Comparison of ENCODE assay signal across 17 cellular contexts in the genomic region with DNA sequence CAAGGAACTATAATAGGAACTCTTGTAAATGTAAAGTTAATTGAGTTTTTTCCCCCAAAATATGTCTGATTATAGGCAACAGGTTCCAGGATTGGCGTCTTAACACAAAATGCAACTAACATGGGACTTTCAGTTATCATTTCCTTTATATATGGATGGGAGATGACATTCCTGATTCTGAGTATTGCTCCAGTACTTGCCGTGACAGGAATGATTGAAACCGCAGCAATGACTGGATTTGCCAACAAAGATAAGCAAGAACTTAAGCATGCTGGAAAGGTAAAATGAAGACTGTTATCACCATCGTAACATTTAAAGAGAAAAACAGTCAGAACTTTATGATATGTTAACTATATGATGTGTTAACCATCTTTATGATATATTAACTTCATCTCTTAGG.
DNase-seq lines count a peak whose midpoint lies in the region; ATAC-seq, FAIRE-seq and TF ChIP-seq lines count a peak whose summit lies in the region.
"Had no signal": no experiment of that assay in that cellular context is flagged by ENCODE, and none has a peak within 500 bp of the region (broad histone marks: within the 10 kb centered on the region; RNA-seq: fewer than 3 reads in every experiment).

No MANE protein-coding gene starts in this region.

- no TSS peak for BruUV-seq in K562 (replicated peaks; lab: Mats Ljungman, UMichigan)

- H3K9me1 ChIP-seq in K562 (ENCODE audit: control insufficient read depth, insufficient read depth, low read length) = no peaks in the 10 kb centered on the region

- intact Hi-C loops in K562 (cut with micrococcal nuclease) = no loop called here

- in situ Hi-C loops in K562 (cut with MboI) = no loop called here

- WGBS in K562 (ENCODE audit: insufficient coverage, low coverage, missing lambda C conversion rate) = 0% methylated on average over 4 of the region's 4 CpGs

- CTCF ChIA-PET in K562 (lab: Yijun Ruan, JAX; ENCODE audit: low intra/inter-chr PET ratio) = no interaction called here

- H3K9ac ChIP-seq in K562 (ENCODE audit: insufficient read depth in 1 of 2, low read depth in 2 of 2, low read length in 2 of 2) = no peak overlapping the region
- H3K9ac ChIP-seq: BLaER1 treated with 17β-estradiol and CSF1 and Interleukin-3, amounts not matched to agents 10 nM and 100 nM had no signal

- no peaks in the 10 kb centered on the region for H3K36me3 ChIP-seq in K562 (ENCODE audit: control insufficient read depth, insufficient read depth, low read length)
- H3K36me3 ChIP-seq: BLaER1 treated with 17β-estradiol and CSF1 and Interleukin-3, amounts not matched to agents 10 nM and 100 nM; HAP-1 had no signal

- H3K4me1 ChIP-seq in K562 (replicated peaks in 1 of 2; ENCODE audit: control insufficient read depth in 2 of 2, insufficient read depth in 2 of 2, low read length in 2 of 2) = no peaks in the 10 kb centered on the region
- peaks cover 27% of the 10 kb centered on the region for H3K4me1 ChIP-seq in foreskin keratinocyte
- H3K4me1 ChIP-seq: BLaER1 treated with 17β-estradiol and CSF1 and Interleukin-3, amounts not matched to agents 10 nM and 100 nM had no signal

- no peak for TF ChIP-seq EP300 in K562 (IDR thresholded peaks at IDR 0.05; ENCODE audit: low read length)

- H3K4me2 ChIP-seq in K562 (ENCODE audit: insufficient read depth, low read length) = no peak overlapping the region
- H3K4me2 ChIP-seq: BLaER1 treated with 17β-estradiol and CSF1 and Interleukin-3, amounts not matched to agents 10 nM and 100 nM had no signal

- FAIRE-seq in K562 (lab: Jason Lieb, UNC) = no peak
- FAIRE-seq: GM12878, H1, HepG2 had no signal

- TF ChIP-seq RAD21 in K562 (CRISPR knock-in tag; conservative IDR thresholded peaks at IDR 0.05 in 1 of 2, IDR thresholded peaks at IDR 0.05 in 1 of 2) = no peak

- TF ChIP-seq CTCF in K562 (IDR thresholded peaks at IDR 0.05 in 2 of 3, conservative IDR thresholded peaks at IDR 0.05 in 1 of 3; ENCODE audit: insufficient read depth in 2 of 3, low read depth in 1 of 3, low read length in 3 of 3) (no peak), foreskin keratinocyte (conservative IDR thresholded peaks at IDR 0.05) (no peak)

- H4K20me1 ChIP-seq in K562 (replicated peaks; ENCODE audit: control insufficient read depth, insufficient read depth, low read length) = no peaks in the 10 kb centered on the region
- H4K20me1 ChIP-seq: BLaER1 treated with 17β-estradiol and CSF1 and Interleukin-3, amounts not matched to agents 10 nM and 100 nM had no signal

- no peak for ATAC-seq in K562
- peak; percentile 93 for ATAC-seq in foreskin keratinocyte
- no peak for ATAC-seq in HG02981 (IDR thresholded peaks at IDR 0.05; ENCODE audit: unreplicated experiment)
- ATAC-seq: CD8-positive, alpha-beta T cell; GM12878; HepG2 had no signal

- H3K9me3 ChIP-seq in K562 (replicated peaks; ENCODE audit: control insufficient read depth, insufficient read depth, low read depth, low read length) = no peaks in the 10 kb centered on the region
- H3K9me3 ChIP-seq: BLaER1 treated with 17β-estradiol and CSF1 and Interleukin-3, amounts not matched to agents 10 nM and 100 nM; HAP-1 had no signal

- H3K27me3 ChIP-seq in K562 (ENCODE audit: control insufficient read depth in 2 of 2, insufficient read depth in 2 of 2, low read length in 2 of 2) (no peaks in the 10 kb centered on the region), foreskin keratinocyte (no peaks in the 10 kb centered on the region)
- H3K27me3 ChIP-seq: BLaER1 treated with 17β-estradiol and CSF1 and Interleukin-3, amounts not matched to agents 10 nM and 100 nM had no signal

- no peaks in the 10 kb centered on the region for H3K79me2 ChIP-seq in K562 (ENCODE audit: control insufficient read depth, insufficient read depth, low read length)

- no peak for TF ChIP-seq POLR2A in K562 (conservative IDR thresholded peaks at IDR 0.05)

- H2AFZ ChIP-seq in K562 (ENCODE audit: low read depth, low read length) = no peak overlapping the region

- H3K27ac ChIP-seq in K562 (ENCODE audit: extremely low read depth, low read depth, low read length) (no peak overlapping the region), foreskin keratinocyte (no peak overlapping the region)
- H3K27ac ChIP-seq: BLaER1 treated with 17β-estradiol and CSF1 and Interleukin-3, amounts not matched to agents 10 nM and 100 nM had no signal

- POLR2A ChIA-PET in K562 (lab: Yijun Ruan, JAX) = no interaction called here

- DNase-seq in Daoy (ENCODE audit: low read depth) (peak; percentile 16), HPDE6-E6E7 (ENCODE audit: extremely low spot score) (peak; percentile 53), K562 (ENCODE audit: extremely low read depth in 1 of 4, low spot score in 3 of 4) (no peak), foreskin keratinocyte (peak; percentile 85 to 92), activated gamma-delta T cell treated with Interleukin-2 at 50 U/mL for 16 hours (no peak)
- no peak for DNase-seq in stimulated activated naive CD4-positive, alpha-beta T cell treated with Interleukin-2 at 50 U/mL for 16 hours (lab: John Stamatoyannopoulos, UW)
- DNase-seq: 8988T; Calu3; CD8-positive, alpha-beta T cell; DMS79 treated with DMSO at 0.1 percent for 48 hours; EL had no signal

- H3K4me3 ChIP-seq in K562 = no peak overlapping the region
- H3K4me3 ChIP-seq: BLaER1 treated with 17β-estradiol and CSF1 and Interleukin-3, amounts not matched to agents 10 nM and 100 nM; GM12878; HAP-1 had no signal

TF ChIP-seq in K562, 482 proteins besides CTCF, POLR2A, EP300 and RAD21 (continues in another document):
- no peak for TF ChIP-seq HMG20A (CRISPR knock-in tag; conservative IDR thresholded peaks at IDR 0.05)
- TF ChIP-seq ZNF224 (CRISPR knock-in tag; IDR thresholded peaks at IDR 0.05) = no peak
- TF ChIP-seq NR2F6 (CRISPR knock-in tag; IDR thresholded peaks at IDR 0.05) = no peak
- no peak for TF ChIP-seq KAT8 (IDR thresholded peaks at IDR 0.05; ENCODE audit: low read depth)
- TF ChIP-seq MEIS2 (IDR thresholded peaks at IDR 0.05; ENCODE audit: partially characterized antibody) = peak; percentile 30
- TF ChIP-seq SNRNP70 (optimal IDR thresholded peaks at IDR 0.05; ENCODE audit: low read depth, low read length) = no peak

Comparison
In these comparisons a context has a peak if more than half of its experiments do, and no peak if none do; other contexts are left out.
1. DNase-seq: peak in Daoy (single experiment), HPDE6-E6E7 (single experiment) and foreskin keratinocyte (2 of 2); none in K562 (0 of 4), stimulated activated naive CD4-positive, alpha-beta T cell treated with Interleukin-2 at 50 U/mL for 16 hours (single experiment) and activated gamma-delta T cell treated with Interleukin-2 at 50 U/mL for 16 hours (single experiment).